Comparison of ENCODE assay signal across 9 cellular contexts in genomic region chrX:2703991-2704369, GRCh38. TPM values are rescaled to one million over a fixed set of nuclear protein-coding genes. Genes with fewer than 3 reads are reported as not detected.
DNase-seq lines count a peak whose midpoint lies in the region; ATAC-seq, FAIRE-seq and TF ChIP-seq lines count a peak whose summit lies in the region.
"Had no signal": no experiment of that assay in that cellular context is flagged by ENCODE, and none has a peak within 500 bp of the region (broad histone marks: within the 10 kb centered on the region; RNA-seq: fewer than 3 reads in every experiment).

No MANE protein-coding gene starts in this region.

- TF ChIP-seq CTCF in A673 (conservative IDR thresholded peaks at IDR 0.05; ENCODE audit: low read depth, low read length) (peak; percentile 64), endothelial cell of umbilical vein (IDR thresholded peaks at IDR 0.05; ENCODE audit: extremely low read depth in 1 of 2, insufficient read depth in 1 of 2, low read depth in 1 of 2, low read length in 2 of 2) (peak; percentile 33 to 54)

- H3K9ac ChIP-seq in Karpas-422 (ENCODE audit: low read length) (no peak overlapping the region), endothelial cell of umbilical vein (replicated peaks; ENCODE audit: extremely low read depth, insufficient read depth, low read length) (peak overlapping the region; percentile 65), muscle layer of colon (ENCODE audit: low read length) (no peak overlapping the region)

- TF ChIP-seq POLR2A in endothelial cell of umbilical vein (IDR thresholded peaks at IDR 0.05; ENCODE audit: low read depth, low read length) = no peak

- H3K9me3 ChIP-seq in A673 (ENCODE audit: low read depth, low read length, poor library complexity, severe bottlenecking) (no peaks in the 10 kb centered on the region), Karpas-422 (ENCODE audit: low read length) (no peaks in the 10 kb centered on the region), endothelial cell of umbilical vein (replicated peaks; ENCODE audit: control insufficient read depth, insufficient read depth, low read length) (no peaks in the 10 kb centered on the region), muscle layer of colon (ENCODE audit: low read length) (no peaks in the 10 kb centered on the region)

- peaks cover 42% of the 10 kb centered on the region for H3K36me3 ChIP-seq in A673 (ENCODE audit: insufficient read depth, low read length, poor library complexity, severe bottlenecking)
- no peaks in the 10 kb centered on the region for H3K36me3 ChIP-seq in Karpas-422 (ENCODE audit: insufficient read depth, low read length)
- H3K36me3 ChIP-seq in endothelial cell of umbilical vein (ENCODE audit: control insufficient read depth in 2 of 2, extremely low read depth in 1 of 2, insufficient read depth in 2 of 2, low read length in 2 of 2) = peaks cover 0 to 4% of the 10 kb centered on the region in 2 experiments
- H3K36me3 ChIP-seq in muscle layer of colon (ENCODE audit: insufficient read depth, low read length) = no peaks in the 10 kb centered on the region

- no peaks in the 10 kb centered on the region; the same call in 1 of the 2 replicates for H3K9me2 ChIP-seq in Karpas-422 (replicated peaks; ENCODE audit: insufficient read depth, low read length)

- H4K20me1 ChIP-seq in Karpas-422 (ENCODE audit: insufficient read depth, low read depth, low read length) = no peaks in the 10 kb centered on the region
- no peaks in the 10 kb centered on the region for H4K20me1 ChIP-seq in endothelial cell of umbilical vein (replicated peaks; ENCODE audit: control insufficient read depth, extremely low read depth, insufficient read depth, low read length)

- H2AFZ ChIP-seq in Karpas-422 (ENCODE audit: low read length) (no peak overlapping the region), endothelial cell of umbilical vein (ENCODE audit: low read depth, low read length) (no peak overlapping the region)

- dilution Hi-C loops in endothelial cell of umbilical vein (cut with MboI; ENCODE audit: extremely low pct_ligation_motif_present, low sequenced_read_pairs) = no loop called here

- peak overlapping the region; percentile 92 for H3K27ac ChIP-seq in A673 (ENCODE audit: low read depth, low read length, poor library complexity, severe bottlenecking)
- H3K27ac ChIP-seq in Karpas-422 (ENCODE audit: low read length) = no peak overlapping the region
- peak overlapping the region; percentile 73 for H3K27ac ChIP-seq in endothelial cell of umbilical vein (ENCODE audit: insufficient read depth, low read depth, low read length)
- peak overlapping the region; percentile 41 for H3K27ac ChIP-seq in muscle layer of colon (ENCODE audit: low read depth, low read length)

- H3K9me1 ChIP-seq in endothelial cell of umbilical vein (replicated peaks; ENCODE audit: control insufficient read depth, extremely low read depth, insufficient read depth, low read length) = no peaks in the 10 kb centered on the region

- CTCF ChIA-PET in A673 (lab: Charles Lee) = no interaction called here
- CTCF ChIA-PET in endothelial cell of umbilical vein (lab: Charles Lee) = no interaction called here
- CTCF ChIA-PET in HEK293T (lab: Yijun Ruan, JAX) = no interaction called here

- no peak overlapping the region for H3K4me2 ChIP-seq in Karpas-422 (ENCODE audit: low read depth, low read length, poor library complexity, severe bottlenecking)
- H3K4me2 ChIP-seq in endothelial cell of umbilical vein (ENCODE audit: insufficient read depth, low read length) = peak overlapping the region; percentile 18

- peak overlapping the region; percentile 29 for H3K4me3 ChIP-seq in A673 (ENCODE audit: low read depth, low read length, poor library complexity, severe bottlenecking)
- H3K4me3 ChIP-seq in Karpas-422 (ENCODE audit: low read length) = no peak overlapping the region
- H3K4me3 ChIP-seq in endothelial cell of umbilical vein (replicated peaks in 1 of 3; ENCODE audit: insufficient read depth in 1 of 3, low read depth in 1 of 3, low read length in 3 of 3) = peak overlapping the region in 1 of 3 experiments; percentile 0
- H3K4me3 ChIP-seq in muscle layer of colon (ENCODE audit: low read depth in 1 of 2, low read length in 2 of 2) = peak overlapping the region in 1 of 2 donors; percentile 7

- H3K4me1 ChIP-seq in A673 (ENCODE audit: insufficient read depth, low read length, poor library complexity, severe bottlenecking) (peaks cover 76% of the 10 kb centered on the region), Karpas-422 (ENCODE audit: low read length) (peaks cover 48% of the 10 kb centered on the region), endothelial cell of umbilical vein (ENCODE audit: control insufficient read depth, extremely low read depth, insufficient read depth, low read length) (peaks cover 64% of the 10 kb centered on the region), muscle layer of colon (ENCODE audit: insufficient read depth, low read length) (peaks cover 56% of the 10 kb centered on the region)

- intact Hi-C loops in A673 (cut with micrococcal nuclease; ENCODE audit: unreplicated experiment) (loop anchor here (2.0 kb wide), 1 partner anchor 109 kb away; no protein-coding TSS in a partner anchor), endothelial cell of umbilical vein (cut with micrococcal nuclease) (no loop called here)

- H3K79me2 ChIP-seq in Karpas-422 (ENCODE audit: low read length) = no peaks in the 10 kb centered on the region
- H3K79me2 ChIP-seq in endothelial cell of umbilical vein (ENCODE audit: control insufficient read depth, insufficient read depth, low read length) = peaks cover 91% of the 10 kb centered on the region

- BruUV-seq in A673 (replicated peaks; lab: Mats Ljungman, UMichigan) (no TSS peak), endothelial cell of umbilical vein (replicated peaks; lab: Mats Ljungman, UMichigan) (no TSS peak)

- H3K27me3 ChIP-seq in A673 (replicated peaks; ENCODE audit: insufficient read depth, low read depth, low read length, poor library complexity) (no peaks in the 10 kb centered on the region), Karpas-422 (ENCODE audit: low read length) (no peaks in the 10 kb centered on the region), endothelial cell of umbilical vein (ENCODE audit: control insufficient read depth in 2 of 2, insufficient read depth in 2 of 2, low read length in 2 of 2) (no peaks in the 10 kb centered on the region), muscle layer of colon (ENCODE audit: control insufficient read depth in 1 of 2, insufficient read depth in 2 of 2, low read length in 2 of 2) (no peaks in the 10 kb centered on the region)

- no peak for ATAC-seq in GM21526 (IDR thresholded peaks at IDR 0.05; ENCODE audit: low FRiP score, unreplicated experiment)
- ATAC-seq in HG03521 (IDR thresholded peaks at IDR 0.05; ENCODE audit: unreplicated experiment) = no peak

- POLR2A ChIA-PET in A673 (lab: Charles Lee; ENCODE audit: low non-redundant PET) (no interaction called here), endothelial cell of umbilical vein (lab: Charles Lee) (no interaction called here), HEK293T (lab: Yijun Ruan, JAX) (no interaction called here)

- DNase-seq in A673 (ENCODE audit: low spot score) (peak; percentile 87), Karpas-422 (peak; percentile 16), endothelial cell of umbilical vein (ENCODE audit: low read depth, low spot score) (peak; percentile 77), HEK293T (ENCODE audit: extremely low spot score) (no peak), NCI-H2196 treated with DMSO at 0.1 percent for 48 hours (lab: John Stamatoyannopoulos, UW; ENCODE audit: unreplicated experiment) (no peak)
- DNase-seq: NCI-H1694 treated with DMSO at 0.1 percent for 48 hours had no signal

- peak; percentile 69 for FAIRE-seq in endothelial cell of umbilical vein (lab: Jason Lieb, UNC)

TF ChIP-seq in endothelial cell of umbilical vein, 7 proteins besides CTCF, POLR2A, EP300 and RAD21 (continues in another document):
- TF ChIP-seq POLR2AphosphoS5 (IDR thresholded peaks at IDR 0.05; ENCODE audit: insufficient read depth, low read depth, low read length) = no peak
- no peak for TF ChIP-seq JUN (IDR thresholded peaks at IDR 0.05; ENCODE audit: borderline replicate concordance, insufficient read depth, insufficient read length, low read depth)

TF ChIP-seq in HEK293T, 16 proteins besides CTCF, POLR2A, EP300 and RAD21 (continues in another document):
- TF ChIP-seq ARNT (IDR thresholded peaks at IDR 0.05) (no peak), L3MBTL2 (conservative IDR thresholded peaks at IDR 0.05) (no peak), FOXA1 (IDR thresholded peaks at IDR 0.05) (no peak), FOXM1 (IDR thresholded peaks at IDR 0.05; ENCODE audit: borderline replicate concordance) (no peak)

RNA-seq across cellular contexts. Expression of gene CD99, which starts 12.9 kb away (rescaled TPM):
- total RNA-seq in A673 (2021) = 1,443 and 1,572 TPM in 2 replicates
- 24.9 and 51.3 TPM in 2 replicates for total RNA-seq in Karpas-422 (2014; rRNA removed; shearing (Covaris generic); ENCODE audit: low replicate concordance)
- total RNA-seq in endothelial cell of umbilical vein = 641 and 654 TPM in 2 replicates
- polyA plus RNA-seq in endothelial cell of umbilical vein = 364 and 474 TPM in 2 replicates
- polyA plus RNA-seq in endothelial cell of umbilical vein (2011; cell fraction: cytosol; rRNA removed) = 464 and 610 TPM in 2 replicates
- 271 and 326 TPM in 2 replicates for polyA plus RNA-seq in endothelial cell of umbilical vein (2011; cell fraction: nucleus; rRNA removed)
- polyA plus RNA-seq in endothelial cell of umbilical vein (2012) = 519 and 816 TPM in 2 replicates
- 211 and 221 TPM in 2 replicates for polyA minus RNA-seq in endothelial cell of umbilical vein
- 55.5 TPM for polyA minus RNA-seq in endothelial cell of umbilical vein (2011; cell fraction: cytosol; rRNA and poly(A)+ RNA removed)
- polyA minus RNA-seq in endothelial cell of umbilical vein (2011; cell fraction: nucleus; rRNA and poly(A)+ RNA removed) = 67.1 and 74.9 TPM in 2 replicates

RNA-seq across cellular contexts. Expression of gene XG, which starts 47.9 kb away (rescaled TPM):
- total RNA-seq in A673 (2021) (7.5 and 7.7 TPM in 2 replicates), endothelial cell of umbilical vein (0.44 TPM in 1 of 2 replicates, not detected in the other)
- not detected in 2 replicates for total RNA-seq in Karpas-422 (2014; rRNA removed; shearing (Covaris generic); ENCODE audit: low replicate concordance)
- 0.10 TPM in 1 of 2 replicates, not detected in the other for polyA plus RNA-seq in endothelial cell of umbilical vein
- 0.04 and 0.17 TPM in 2 replicates for polyA plus RNA-seq in endothelial cell of umbilical vein (2011; cell fraction: cytosol; rRNA removed)
- 0.15 TPM in 1 of 2 replicates, not detected in the other for polyA plus RNA-seq in endothelial cell of umbilical vein (2011; cell fraction: nucleus; rRNA removed)
- 0.19 TPM in 1 of 2 replicates, not detected in the other for polyA plus RNA-seq in endothelial cell of umbilical vein (2012)
- polyA minus RNA-seq in endothelial cell of umbilical vein = not detected in 2 replicates
- not detected for polyA minus RNA-seq in endothelial cell of umbilical vein (2011; cell fraction: cytosol; rRNA and poly(A)+ RNA removed)
- polyA minus RNA-seq in endothelial cell of umbilical vein (2011; cell fraction: nucleus; rRNA and poly(A)+ RNA removed) = 0.24 and 0.43 TPM in 2 replicates

Comparison
In these comparisons a context has a peak if more than half of its experiments do, and no peak if none do; other contexts are left out.
1. DNase-seq: peak in A673 (single experiment), Karpas-422 (single experiment) and endothelial cell of umbilical vein (single experiment); none in HEK293T (single experiment) and NCI-H2196 treated with DMSO at 0.1 percent for 48 hours (single experiment).
2. RNA of gene CD99, which starts 12.9 kb away (total RNA-seq): 1,443 to 1,572 TPM in A673 and 641 to 654 TPM in endothelial cell of umbilical vein; 24.9 to 51.3 TPM in Karpas-422; every median in the first group is over 10 times any median in the second.